Comparison of ENCODE assay signal across 21 cellular contexts in the genomic region with DNA sequence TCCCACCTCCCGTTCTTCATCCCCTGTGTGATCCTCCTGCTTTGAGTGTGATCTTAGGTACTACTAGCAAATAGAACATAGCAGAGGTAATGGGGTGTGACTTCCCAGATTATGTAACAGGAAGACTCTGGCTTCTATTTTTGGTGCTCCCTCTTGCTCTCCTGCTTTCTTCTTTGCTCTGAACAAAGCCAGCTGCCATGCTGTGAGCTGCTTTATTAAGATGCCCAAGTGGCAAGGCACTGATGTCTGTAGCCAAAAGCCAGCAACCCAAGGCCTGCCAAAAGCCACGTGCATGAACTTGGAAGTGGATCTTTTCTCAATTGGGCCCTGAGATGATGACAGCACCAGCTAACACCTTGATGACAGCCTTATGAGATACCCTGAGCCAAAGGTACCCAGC. TPM values are rescaled to one million over a fixed set of nuclear protein-coding genes. Genes with fewer than 3 reads are reported as not detected.
A peak's percentile ranks its signal among the peaks of the same experiment; 100 is the strongest.
DNase-seq lines count a peak whose midpoint lies in the region; ATAC-seq, FAIRE-seq and TF ChIP-seq lines count a peak whose summit lies in the region.
"Had no signal": no experiment of that assay in that cellular context is flagged by ENCODE, and none has a peak within 500 bp of the region (broad histone marks: within the 10 kb centered on the region; RNA-seq: fewer than 3 reads in every experiment).

No MANE protein-coding gene starts in this region.

- H3K27ac ChIP-seq in heart right ventricle, result no peak overlapping the region
- H3K27ac ChIP-seq in OCI-LY7 (ENCODE audit: low read depth, low read length, poor library complexity, severe bottlenecking), result no peak overlapping the region
- H3K27ac ChIP-seq: SJCRH30 had no signal

- POLR2A ChIA-PET in OCI-LY7 (lab: Charles Lee), result interaction anchor here (0.6 to 1.1 kb wide), 4 partner anchors 10 to 222 kb away, joined by 3 to 6 read pairs (median 3); no protein-coding TSS in a partner anchor

- H3K36me3 ChIP-seq in heart right ventricle (no peaks in the 10 kb centered on the region), OCI-LY7 (ENCODE audit: insufficient read depth, low read length) (no peaks in the 10 kb centered on the region; the same call in 1 of the 2 replicates)
- H3K36me3 ChIP-seq: SJCRH30 had no signal

- in situ Hi-C loops in GM13977 (cut with MboI; ENCODE audit: low pct_unique_long_range_greater_than_20kb, low sequenced_read_pairs, unreplicated experiment), result loop anchor here (10.0 kb wide), 1 partner anchor 376 kb away; no protein-coding TSS in a partner anchor

- H3K9me2 ChIP-seq in OCI-LY7 (ENCODE audit: insufficient read depth, low read length), result no peaks in the 10 kb centered on the region

- WGBS in heart right ventricle, 2 donors, result 58 to 61% methylated on average over 2 of the region's 2 CpGs

- H3K4me1 ChIP-seq in heart right ventricle (peaks cover 0 to 13% (median 0%) of the 10 kb centered on the region in 9 donors), OCI-LY7 (ENCODE audit: insufficient read depth, low read length, poor library complexity, severe bottlenecking) (peaks cover 21% of the 10 kb centered on the region)
- H3K4me1 ChIP-seq: Caco-2, SJCRH30 had no signal

- no peak overlapping the region for H3K4me2 ChIP-seq in OCI-LY7 (ENCODE audit: low read length)

- TF ChIP-seq CTCF in heart right ventricle (IDR thresholded peaks at IDR 0.05), result no peak
- TF ChIP-seq CTCF in OCI-LY7 (conservative IDR thresholded peaks at IDR 0.05; ENCODE audit: low read length), result no peak
- no peak for TF ChIP-seq CTCF in GM13977 (IDR thresholded peaks at IDR 0.05; ENCODE audit: extremely low read depth, insufficient read depth, missing control alignments)

- peak; percentile 16 for ATAC-seq in Right ventricle myocardium superior (ENCODE audit: poor library complexity)
- no peak for ATAC-seq in heart right ventricle
- ATAC-seq in GM21526 (IDR thresholded peaks at IDR 0.05; ENCODE audit: low FRiP score, unreplicated experiment), result no peak
- ATAC-seq in GM18861 (IDR thresholded peaks at IDR 0.05; ENCODE audit: unreplicated experiment), result no peak

- no peaks in the 10 kb centered on the region for H3K79me2 ChIP-seq in OCI-LY7 (ENCODE audit: insufficient read depth, low read depth, low read length)

- peak overlapping the region; percentile 38; the same call in 1 of the 2 replicates for H2AFZ ChIP-seq in OCI-LY7 (ENCODE audit: low read length)

- H3K4me3 ChIP-seq in heart right ventricle (no peak overlapping the region), OCI-LY7 (ENCODE audit: low read depth, low read length, poor library complexity, severe bottlenecking) (no peak overlapping the region)
- H3K4me3 ChIP-seq: SJCRH30 had no signal

- CTCF ChIA-PET in OCI-LY7 (lab: Charles Lee; ENCODE audit: unreplicated experiment), result no interaction called here

- no peaks in the 10 kb centered on the region for H3K27me3 ChIP-seq in heart right ventricle
- H3K27me3 ChIP-seq: SJCRH30 had no signal

- no TSS peak for BruUV-seq in OCI-LY7 (replicated peaks; lab: Mats Ljungman, UMichigan)

- H4K20me1 ChIP-seq in OCI-LY7 (ENCODE audit: insufficient read depth, low read length), result no peaks in the 10 kb centered on the region

- DNase-seq in Right ventricle myocardium superior, result no peak
- no peak for DNase-seq in heart right ventricle
- DNase-seq in OCI-LY7 (ENCODE audit: low spot score), result no peak
- peak; percentile 39 for DNase-seq in medulla oblongata (ENCODE audit: extremely low spot score)
- DNase-seq in urothelium cell line (ENCODE audit: low spot score), result no peak
- no peak for DNase-seq in GM13977 (ENCODE audit: low spot score)
- DNase-seq: 8988T, Caco-2, DMS53, H7, Karpas-422, NCI-H1417, NCI-H1930, NCI-H510A, NCI-H82, SJCRH30, SW 1271 had no signal

- no peaks in the 10 kb centered on the region for H3K9me3 ChIP-seq in heart right ventricle
- H3K9me3 ChIP-seq in OCI-LY7 (ENCODE audit: low read length), result no peaks in the 10 kb centered on the region
- H3K9me3 ChIP-seq: Caco-2, SJCRH30 had no signal

- peak; percentile 30 for FAIRE-seq in urothelium cell line (lab: Jason Lieb, UNC)
- FAIRE-seq: G401.6 had no signal

- intact Hi-C loops in Right ventricle myocardium superior (cut with DNase I), result no loop called here
- intact Hi-C loops in heart right ventricle (cut with DNase I), result no loop called here
- intact Hi-C loops in OCI-LY7 (cut with micrococcal nuclease; ENCODE audit: unreplicated experiment), result no loop called here

RNA-seq across cellular contexts. Expression of a gene that starts 5.8 kb away (rescaled TPM):
- total RNA-seq in Right ventricle myocardium superior (45.9 TPM), heart right ventricle (10 to 100 TPM; 12.3 to 53.0 (median 22.7) TPM), OCI-LY7 (2022) (not detected in 2 replicates)
- 10 to 100 TPM; 25.8 to 31.8 TPM for polyA plus RNA-seq in heart right ventricle
- not detected in 2 replicates for total RNA-seq in OCI-LY7 (2014; rRNA removed; shearing (Covaris generic))
- total RNA-seq: RPMI7951, SJCRH30 had no signal

RNA-seq across cellular contexts. Expression of a gene that starts 29.4 kb away (rescaled TPM):
- total RNA-seq in Right ventricle myocardium superior (11.0 TPM), heart right ventricle (10 to 100 TPM; 10.5 to 16.4 (median 12.6) TPM), OCI-LY7 (2022) (84.6 and 122 TPM in 2 replicates)
- polyA plus RNA-seq in heart right ventricle, result 10 to 100 TPM in 1 of 2 donors, 1 to 10 TPM in 1; 7.2 to 65.9 TPM
- 109 and 117 TPM in 2 replicates for total RNA-seq in OCI-LY7 (2014; rRNA removed; shearing (Covaris generic))

RNA-seq across cellular contexts. Expression of a gene that starts 55.8 kb away (rescaled TPM):
- total RNA-seq in Right ventricle myocardium superior (not detected), heart right ventricle (not detected), OCI-LY7 (2022) (38.5 and 55.9 TPM in 2 replicates)
- under 1 TPM; 0.03 to 0.22 TPM for polyA plus RNA-seq in heart right ventricle
- 30.0 and 32.4 TPM in 2 replicates for total RNA-seq in OCI-LY7 (2014; rRNA removed; shearing (Covaris generic))
- total RNA-seq: Caco-2, H7, RPMI7951, SJCRH30 had no signal

Comparison
In these comparisons a context has a peak if more than half of its experiments do, and no peak if none do; other contexts are left out.
1. RNA of a gene that starts 5.8 kb away (total RNA-seq): 45.9 TPM in Right ventricle myocardium superior (single experiment) and 12.3 to 53.0 TPM in heart right ventricle; not detected in OCI-LY7; every median in the first group is over 10 times any median in the second.
2. RNA of a gene that starts 55.8 kb away (total RNA-seq): 30.0 to 55.9 TPM in OCI-LY7; not detected in Right ventricle myocardium superior (single experiment) and not detected in heart right ventricle; every median in the first group is over 10 times any median in the second.